Comparison of ENCODE assay signal across 1 cellular context in genomic region chr18:35617865-35618264, GRCh38.
TF ChIP-seq lines count a peak whose summit lies in the region.

No MANE protein-coding gene starts in this region.

TF ChIP-seq in endothelial cell of umbilical vein, 7 proteins besides CTCF, POLR2A, EP300 and RAD21:
- TF ChIP-seq MAX (IDR thresholded peaks at IDR 0.05; ENCODE audit: insufficient read depth, insufficient read length) (no peak), EZH2 (IDR thresholded peaks at IDR 0.05; ENCODE audit: borderline replicate concordance, low read depth, low read length, severe bottlenecking) (no peak), POLR2AphosphoS5 (IDR thresholded peaks at IDR 0.05; ENCODE audit: insufficient read depth, low read depth, low read length) (no peak), JUN (IDR thresholded peaks at IDR 0.05; ENCODE audit: borderline replicate concordance, insufficient read depth, insufficient read length, low read depth) (no peak), FOS (IDR thresholded peaks at IDR 0.05; ENCODE audit: borderline replicate concordance, insufficient read depth, low read length) (no peak), MYC (IDR thresholded peaks at IDR 0.05; ENCODE audit: low read depth, low read length) (no peak), GATA2 (IDR thresholded peaks at IDR 0.05; ENCODE audit: insufficient read depth, insufficient read length, low read depth, low read length) (no peak)
